ENCODE assay signal across 26 cellular contexts in the genomic region with DNA sequence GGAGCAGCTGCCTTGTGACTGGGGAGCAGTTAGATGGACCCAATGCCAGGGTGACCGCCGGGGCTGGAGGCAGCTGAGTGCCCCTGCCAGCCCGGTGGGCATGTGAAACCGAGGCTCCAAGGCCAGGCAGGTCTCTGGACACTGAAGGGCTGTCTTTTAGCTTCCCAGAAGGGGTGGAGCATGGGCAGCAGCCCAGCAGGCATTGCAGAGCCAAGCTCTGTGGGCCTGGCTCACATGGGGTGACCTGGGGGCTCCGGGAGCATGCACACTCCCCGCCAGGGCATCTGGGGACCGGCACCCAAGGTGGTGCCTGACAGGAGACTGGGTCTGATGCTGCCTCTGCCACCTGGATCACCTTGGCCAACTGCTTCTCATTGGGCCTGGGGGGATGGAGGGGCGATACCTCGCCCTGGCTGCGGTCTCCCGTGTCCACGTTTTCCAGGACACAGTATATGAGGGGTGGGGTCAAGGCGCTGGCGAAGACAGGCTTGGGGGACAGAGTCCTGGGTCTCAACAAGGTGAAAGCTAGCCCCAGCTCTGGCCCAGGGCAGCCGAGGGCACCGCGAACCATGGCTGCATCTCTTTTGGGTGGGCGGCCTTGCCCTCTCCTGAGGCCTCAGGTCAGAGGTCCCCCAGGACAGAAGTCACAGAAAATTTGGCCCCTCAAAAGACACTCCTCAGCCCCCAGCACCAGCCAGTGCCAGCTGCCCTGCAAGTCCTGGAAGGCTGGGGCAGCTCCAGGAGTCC.
"Had no signal": no experiment of that assay in that cellular context is flagged by ENCODE, and none has a peak within 500 bp of the region (broad histone marks: within the 10 kb centered on the region; RNA-seq: fewer than 3 reads in every experiment).

No MANE protein-coding gene starts in this region.

- H3K4me1 ChIP-seq: adrenal gland, body of pancreas had no signal

- H3K36me3 ChIP-seq: adrenal gland, esophagus squamous epithelium had no signal

- H3K9me3 ChIP-seq: adrenal gland, body of pancreas, esophagus squamous epithelium had no signal

- H3K4me3 ChIP-seq: adrenal gland, body of pancreas, esophagus squamous epithelium had no signal

- H3K27me3 ChIP-seq: body of pancreas had no signal

- DNase-seq: activated CD4-positive, alpha-beta memory T cell treated with anti-CD3 and anti-CD28 coated beads for 36 hours; activated CD4-positive, alpha-beta T cell treated with anti-CD3 and anti-CD28 coated beads for 36 hours; activated CD4-positive, alpha-beta T cell treated with anti-CD3 and anti-CD28 coated beads, Interleukin-2, amount 10 ng/mL, durations not matched to agents 24 days and 14 days; activated CD4-positive, CD25-positive, alpha-beta regulatory T cell; activated CD4-positive, CD25-positive, alpha-beta regulatory T cell treated with anti-CD3 and anti-CD28 coated beads, Interleukin-2, amount 50 U/mL, for 72 hours; activated CD8-positive, alpha-beta memory T cell treated with anti-CD3 and anti-CD28 coated beads, Interleukin-2, amount 10 ng/mL, durations not matched to agents 7 days and 5 days; activated CD8-positive, alpha-beta memory T cell treated with anti-CD3 and anti-CD28 coated beads, Interleukin-2, amount 50 U/mL, for 4 hours; activated CD8-positive, alpha-beta T cell treated with anti-CD3 and anti-CD28 coated beads, Interleukin-2, amount 10 ng/mL, durations not matched to agents 7 days and 5 days; activated effector memory CD4-positive, alpha-beta T cell treated with anti-CD3 and anti-CD28 coated beads, Interleukin-2, amount 50 U/mL, for 16 hours; activated naive CD4-positive, alpha-beta T cell treated with anti-CD3 and anti-CD28 coated beads for 36 hours; activated naive CD8-positive, alpha-beta T cell treated with anti-CD3 and anti-CD28 coated beads for 36 hours; activated naive CD8-positive, alpha-beta T cell treated with anti-CD3 and anti-CD28 coated beads, Interleukin-2, amount 50 U/mL, for 24 hours; activated T-cell treated with anti-CD3 and anti-CD28 coated beads, Interleukin-2, amount 50 U/mL, for 1 hour; activated T-cell treated with anti-CD3 and anti-CD28 coated beads, Interleukin-2, amount 50 U/mL, for 48 hours; adrenal gland; aorta; body of pancreas; cortex of kidney; dermis blood vessel endothelial cell; effector CD4-positive, alpha-beta T cell; effector memory CD8-positive, alpha-beta T cell; esophagus squamous epithelium; foreskin melanocyte; T-cell; T1000 had no signal

- H3K27ac ChIP-seq: body of pancreas, epithelial cell of prostate, esophagus squamous epithelium had no signal

- ATAC-seq: activated CD4-positive, alpha-beta T cell treated with anti-CD3 and anti-CD28 coated beads for 36 hours; activated CD8-positive, alpha-beta T cell treated with anti-CD3 and anti-CD28 coated beads, Interleukin-2, amount 10 ng/mL, durations not matched to agents 7 days and 5 days; body of pancreas; effector memory CD8-positive, alpha-beta T cell; T-cell had no signal
